ENCODE assay signal across 8 cellular contexts in the genomic region with DNA sequence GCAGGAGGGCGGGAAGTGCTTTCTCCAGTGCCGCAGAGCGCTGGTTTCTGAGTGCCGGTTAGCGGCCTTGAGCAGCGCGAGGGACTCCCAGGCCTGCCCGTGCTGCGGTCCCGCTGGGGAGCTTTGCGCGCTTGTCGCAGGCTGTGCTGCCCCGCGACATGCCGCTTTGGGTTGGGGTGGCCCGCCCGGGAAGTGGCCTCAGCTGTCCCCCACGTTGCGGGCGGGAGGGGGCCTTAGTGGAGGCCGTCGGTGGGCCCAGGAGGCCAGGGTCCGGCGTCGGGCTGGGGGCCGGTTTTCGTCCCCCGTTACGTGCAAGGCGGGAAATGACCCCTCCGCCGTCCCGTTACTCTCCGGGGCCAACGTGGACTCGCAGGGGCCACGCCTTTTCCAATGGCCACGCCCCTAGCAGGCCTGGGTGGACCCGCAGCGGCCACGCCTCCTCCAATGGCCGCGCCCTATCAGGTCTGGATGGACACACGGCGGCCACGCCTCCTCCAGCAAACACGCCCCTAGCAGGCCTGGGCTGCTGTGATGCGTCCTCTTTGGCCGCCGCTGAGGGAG. TPM values are rescaled to one million over a fixed set of nuclear protein-coding genes. Genes with fewer than 3 reads are reported as not detected.
DNase-seq lines count a peak whose midpoint lies in the region; ATAC-seq and TF ChIP-seq lines count a peak whose summit lies in the region.

No MANE protein-coding gene starts in this region.

- TF ChIP-seq POLR2A in sigmoid colon (IDR thresholded peaks at IDR 0.05): peak in 1 of 2 donors; percentile 26

- no peaks in the 10 kb centered on the region for H3K9me3 ChIP-seq in sigmoid colon

- peak in 1 of 4 donors; percentile 19 for TF ChIP-seq EP300 in sigmoid colon (IDR thresholded peaks at IDR 0.05)

- TF ChIP-seq CTCF in brain microvascular endothelial cell (IDR thresholded peaks at IDR 0.05; ENCODE audit: low read depth, low read length, missing control alignments) (no peak), sigmoid colon (IDR thresholded peaks at IDR 0.05) (no peak)

- ATAC-seq in GM18498 (IDR thresholded peaks at IDR 0.05; ENCODE audit: unreplicated experiment): peak; percentile 63
- peak; percentile 50 for ATAC-seq in HG02870 (IDR thresholded peaks at IDR 0.05; ENCODE audit: unreplicated experiment)

- WGBS in sigmoid colon, 2 donors: 0% methylated on average over 51 of the region's 51 CpGs

- peak overlapping the region; percentile 90 for H3K4me3 ChIP-seq in brain microvascular endothelial cell (ENCODE audit: low read depth, low read length)
- peak overlapping the region; percentile 83 to 98 (median 96) for H3K4me3 ChIP-seq in sigmoid colon

- intact Hi-C loops in sigmoid colon (cut with DNase I): loop anchor here (2.0 to 10.0 kb wide), 7 partner anchors 44 to 1489 kb away; a partner anchor contains a TSS

- DNase-seq in NCI-H187 (lab: John Stamatoyannopoulos, UW) (peak; percentile 83 to 86), UCSD-AML1 (lab: John Stamatoyannopoulos, UW; ENCODE audit: unreplicated experiment) (peak; percentile 97), brain microvascular endothelial cell (peak; percentile 96), iPS DF 4.7 (ENCODE audit: extremely low read depth, low spot score) (peak; percentile 41), sigmoid colon (peak; percentile 99), NCI-H2029 (lab: John Stamatoyannopoulos, UW) (no peak)

- no peaks in the 10 kb centered on the region for H3K27me3 ChIP-seq in brain microvascular endothelial cell (replicated peaks)
- H3K27me3 ChIP-seq in sigmoid colon: no peaks in the 10 kb centered on the region

- in situ Hi-C loops in brain microvascular endothelial cell (cut with HindIII; ENCODE audit: low pct_ligation_motif_present, low sequenced_read_pairs): no loop called here

- peaks cover 0 to 17% (median 13%) of the 10 kb centered on the region in 4 donors for H3K4me1 ChIP-seq in sigmoid colon

- peak overlapping the region; percentile 83 for H3K27ac ChIP-seq in brain microvascular endothelial cell
- H3K27ac ChIP-seq in sigmoid colon: peak overlapping the region; percentile 95 to 100 (median 99)

- no peaks in the 10 kb centered on the region for H3K36me3 ChIP-seq in brain microvascular endothelial cell (replicated peaks)
- H3K36me3 ChIP-seq in sigmoid colon: no peaks in the 10 kb centered on the region

RNA-seq across cellular contexts. Expression of a gene that starts 1.0 kb away (rescaled TPM):
- 10 to 100 TPM; 23.4 to 33.0 (median 24.5) TPM for total RNA-seq in sigmoid colon
- 10 to 100 TPM; 10.8 to 21.2 (median 19.9) TPM for polyA plus RNA-seq in sigmoid colon

RNA-seq across cellular contexts. Expression of a gene that starts 43.8 kb away (rescaled TPM):
- 1 to 10 TPM; 2.9 to 7.4 (median 6.6) TPM for total RNA-seq in sigmoid colon
- 1 to 10 TPM; 1.8 to 9.0 (median 3.2) TPM for polyA plus RNA-seq in sigmoid colon

RNA-seq across cellular contexts. Expression of a gene that starts 44.0 kb away (rescaled TPM):
- total RNA-seq in sigmoid colon: 10 to 100 TPM; 21.6 to 32.5 (median 25.3) TPM
- polyA plus RNA-seq in sigmoid colon: 10 to 100 TPM; 12.0 to 16.0 (median 12.9) TPM
